Comparison of ENCODE assay signal across 21 cellular contexts in genomic region chr15:68386587-68387287, GRCh38. TPM values are rescaled to one million over a fixed set of nuclear protein-coding genes. Genes with fewer than 3 reads are reported as not detected.
DNase-seq lines count a peak whose midpoint lies in the region; ATAC-seq and TF ChIP-seq lines count a peak whose summit lies in the region.
"Had no signal": no experiment of that assay in that cellular context is flagged by ENCODE, and none has a peak within 500 bp of the region (broad histone marks: within the 10 kb centered on the region; RNA-seq: fewer than 3 reads in every experiment).

No MANE protein-coding gene starts in this region.

- no peak for TF ChIP-seq POLR2A in breast epithelium (IDR thresholded peaks at IDR 0.05)

- no peak overlapping the region for H3K27ac ChIP-seq in right atrium auricular region
- H3K27ac ChIP-seq in osteoblast (ENCODE audit: low read depth, low read length) = peak overlapping the region; percentile 5
- no peak overlapping the region for H3K27ac ChIP-seq in breast epithelium
- H3K27ac ChIP-seq: HL-60 had no signal

- no peaks in the 10 kb centered on the region for H3K27me3 Mint-ChIP-seq in chondrocyte (ENCODE audit: low read depth)

- ATAC-seq in Right ventricle myocardium inferior = no peak
- ATAC-seq in GM18873 (IDR thresholded peaks at IDR 0.05; ENCODE audit: low FRiP score, unreplicated experiment) = no peak
- ATAC-seq: CD8-positive, alpha-beta T cell; GM23338; K562 had no signal

- H3K9me3 ChIP-seq in right atrium auricular region (no peaks in the 10 kb centered on the region), osteoblast (ENCODE audit: low read depth, low read length) (no peaks in the 10 kb centered on the region), breast epithelium (no peaks in the 10 kb centered on the region)

- intact Hi-C loops in Right ventricle myocardium inferior (cut with DNase I) (no loop called here), breast epithelium (cut with DNase I; ENCODE audit: low total_unique reads) (no loop called here)

- H3K79me2 ChIP-seq in osteoblast (ENCODE audit: insufficient read depth, low read length) = peaks cover 70% of the 10 kb centered on the region

- H3K36me3 ChIP-seq in right atrium auricular region = no peaks in the 10 kb centered on the region
- peaks cover 67% of the 10 kb centered on the region for H3K36me3 ChIP-seq in osteoblast (ENCODE audit: insufficient read depth, low read length)
- no peaks in the 10 kb centered on the region for H3K36me3 ChIP-seq in breast epithelium

- no peak overlapping the region for H3K4me3 ChIP-seq in right atrium auricular region
- no peak overlapping the region for H3K4me3 ChIP-seq in osteoblast (ENCODE audit: insufficient read depth, low read length)
- H3K4me3 ChIP-seq in breast epithelium = no peak overlapping the region
- H3K4me3 ChIP-seq: GM23338, K562 had no signal

- TF ChIP-seq CTCF in right atrium auricular region (IDR thresholded peaks at IDR 0.05) (no peak), chondrocyte (IDR thresholded peaks at IDR 0.05) (no peak), osteoblast (IDR thresholded peaks at IDR 0.05; ENCODE audit: extremely low read depth, low read depth, low read length) (no peak), breast epithelium (IDR thresholded peaks at IDR 0.05) (no peak)

- H3K4me3 Mint-ChIP-seq in chondrocyte (ENCODE audit: unreplicated experiment) = no peak overlapping the region
- H3K4me3 Mint-ChIP-seq: B cell; CD8-positive, alpha-beta T cell; GM23338 had no signal

- DNase-seq in right atrium auricular region (ENCODE audit: low spot score) (peak; percentile 47), Right ventricle myocardium inferior (ENCODE audit: missing footprints) (no peak), chondrocyte (ENCODE audit: low spot score) (no peak), osteoblast (ENCODE audit: insufficient read length, low spot score, missing footprints) (no peak), breast epithelium (ENCODE audit: low spot score in 2 of 2) (no peak), NCI-H1105 (lab: John Stamatoyannopoulos, UW) (no peak)
- DNase-seq: ACHN; DMS79 treated with DMSO at 0.1 percent for 48 hours; NCI-H1436 treated with DMSO at 0.1 percent for 48 hours; NCI-H2107; NCI-H226; NCI-H526 treated with DMSO at 0.1 percent for 48 hours; NK-92 treated with Interleukin-12 subunit alpha and Interleukin-12 subunit beta, amount 100 ng/mL, for 24 hours; OCI-M1; RPMI8226 had no signal

- peaks cover 4% of the 10 kb centered on the region for H3K9me3 Mint-ChIP-seq in chondrocyte (ENCODE audit: low read depth)
- H3K9me3 Mint-ChIP-seq: CD8-positive, alpha-beta T cell had no signal

- H3K4me1 Mint-ChIP-seq in chondrocyte (ENCODE audit: low read depth) = peaks cover 49% of the 10 kb centered on the region
- H3K4me1 Mint-ChIP-seq: B cell, GM23338 had no signal

- H3K27me3 ChIP-seq in right atrium auricular region (no peaks in the 10 kb centered on the region), osteoblast (ENCODE audit: insufficient read depth, low read length) (no peaks in the 10 kb centered on the region), breast epithelium (peaks cover 0 to 7% of the 10 kb centered on the region in 2 donors)

- H3K4me1 ChIP-seq in right atrium auricular region = peaks cover 0 to 17% of the 10 kb centered on the region in 2 donors
- H3K4me1 ChIP-seq in osteoblast (ENCODE audit: insufficient read depth, low read length) = peaks cover 65% of the 10 kb centered on the region
- peaks cover 0 to 11% of the 10 kb centered on the region in 2 donors for H3K4me1 ChIP-seq in breast epithelium

- no peak overlapping the region for H2AFZ ChIP-seq in osteoblast (ENCODE audit: low read length)
- H2AFZ ChIP-seq: GM23338 had no signal

- H3K36me3 Mint-ChIP-seq in chondrocyte (ENCODE audit: low read depth) = peaks cover 31% of the 10 kb centered on the region
- H3K36me3 Mint-ChIP-seq: CD8-positive, alpha-beta T cell had no signal

- no peak overlapping the region for H3K4me2 ChIP-seq in osteoblast (ENCODE audit: insufficient read depth, low read length)
- H3K4me2 ChIP-seq: GM23338 had no signal

- peak overlapping the region; percentile 64 for H3K27ac Mint-ChIP-seq in chondrocyte (ENCODE audit: unreplicated experiment)
- H3K27ac Mint-ChIP-seq: B cell; CD8-positive, alpha-beta T cell; GM23338 had no signal

- peaks cover 65% of the 10 kb centered on the region for H4K20me1 ChIP-seq in osteoblast (ENCODE audit: insufficient read depth, low read length)

RNA-seq across cellular contexts. Expression of gene ITGA11, which starts 45.2 kb away (rescaled TPM):
- 10 to 100 TPM; 12.6 to 35.4 TPM for total RNA-seq in right atrium auricular region
- total RNA-seq in Right ventricle myocardium inferior = 32.6 TPM
- 965 to 1,105 TPM (median 1,092 TPM) in 3 replicates for total RNA-seq in chondrocyte
- total RNA-seq in osteoblast = 567 and 697 TPM in 2 replicates
- total RNA-seq in breast epithelium = 1 to 10 TPM; 7.8 to 8.5 (median 7.9) TPM
- total RNA-seq: B cell; CD8-positive, alpha-beta T cell; K562 had no signal

Comparison
In these comparisons a context has a peak if more than half of its experiments do, and no peak if none do; other contexts are left out.
1. RNA of gene ITGA11, which starts 45.2 kb away (total RNA-seq): 965 to 1,105 TPM in chondrocyte and 567 to 697 TPM in osteoblast; 12.6 to 35.4 TPM in right atrium auricular region, 32.6 TPM in Right ventricle myocardium inferior (single experiment) and 7.8 to 8.5 TPM in breast epithelium; every median in the first group is over 10 times any median in the second.